Comparison of ENCODE assay signal across 8 cellular contexts in genomic region chr2:36403675-36404230, GRCh38. TPM values are rescaled to one million over a fixed set of nuclear protein-coding genes. Genes with fewer than 3 reads are reported as not detected.
DNase-seq lines count a peak whose midpoint lies in the region; ATAC-seq, FAIRE-seq and TF ChIP-seq lines count a peak whose summit lies in the region.

No MANE protein-coding gene starts in this region.

- H4K20me1 ChIP-seq in DOHH2 (ENCODE audit: control insufficient read depth, insufficient read depth, low read depth, low read length) = no peaks in the 10 kb centered on the region

- DNase-seq in H54 (ENCODE audit: insufficient read length, low spot score) (peak; percentile 37), NCI-H446 (lab: John Stamatoyannopoulos, UW) (peak; percentile 32 to 50), fibroblast of the aortic adventitia (ENCODE audit: low read depth) (peak; percentile 52), cerebellar cortex (ENCODE audit: low spot score) (no peak), NCI-H2107 (lab: John Stamatoyannopoulos, UW) (no peak), transverse colon (no peak), upper lobe of left lung (no peak)

- peaks cover 20% of the 10 kb centered on the region for H3F3A ChIP-seq in DOHH2 (ENCODE audit: control insufficient read depth, insufficient read depth)

- H3K27me3 ChIP-seq in DOHH2 (ENCODE audit: control insufficient read depth, low read length) = no peaks in the 10 kb centered on the region
- H3K27me3 ChIP-seq in transverse colon = no peaks in the 10 kb centered on the region
- no peaks in the 10 kb centered on the region for H3K27me3 ChIP-seq in upper lobe of left lung

- peaks cover 80% of the 10 kb centered on the region for H3K4me1 ChIP-seq in DOHH2 (ENCODE audit: control insufficient read depth, low read length)
- H3K4me1 ChIP-seq in transverse colon = peaks cover 0 to 23% (median 11%) of the 10 kb centered on the region in 4 donors
- H3K4me1 ChIP-seq in upper lobe of left lung = peaks cover 12 to 43% (median 25%) of the 10 kb centered on the region in 4 donors

- in situ Hi-C loops in transverse colon (cut with MboI; ENCODE audit: low pct_ligation_motif_present in 1 of 4, low pct_unique_long_range_greater_than_20kb in 1 of 4, low sequenced_read_pairs in 3 of 4) = no loop called here

- no peaks in the 10 kb centered on the region for H3K9me2 ChIP-seq in DOHH2 (replicated peaks; ENCODE audit: control insufficient read depth, low read length)

- no peak for TF ChIP-seq EP300 in transverse colon (IDR thresholded peaks at IDR 0.05; ENCODE audit: low read depth)
- TF ChIP-seq EP300 in upper lobe of left lung (IDR thresholded peaks at IDR 0.05) = no peak

- TF ChIP-seq POLR2A in H54 (IDR thresholded peaks at IDR 0.05; ENCODE audit: low read depth, low read length) (no peak), transverse colon (IDR thresholded peaks at IDR 0.05) (no peak), upper lobe of left lung (IDR thresholded peaks at IDR 0.05) (no peak)

- peak; percentile 91 for FAIRE-seq in H54 (lab: Jason Lieb, UNC)

- H3K36me3 ChIP-seq in DOHH2 (ENCODE audit: control insufficient read depth, low read length) = peaks cover 29% of the 10 kb centered on the region
- no peaks in the 10 kb centered on the region for H3K36me3 ChIP-seq in transverse colon
- H3K36me3 ChIP-seq in upper lobe of left lung = no peaks in the 10 kb centered on the region

- H3K9me3 ChIP-seq in DOHH2 (ENCODE audit: control insufficient read depth, insufficient read depth, low read length) = no peaks in the 10 kb centered on the region
- H3K9me3 ChIP-seq in transverse colon = no peaks in the 10 kb centered on the region
- no peaks in the 10 kb centered on the region for H3K9me3 ChIP-seq in upper lobe of left lung

- H3K79me2 ChIP-seq in DOHH2 (ENCODE audit: control insufficient read depth, low read length) = peaks cover 92% of the 10 kb centered on the region

- WGBS in transverse colon (ENCODE audit: low coverage in 1 of 2), 2 donors = 25 to 59% methylated on average over 1 of the region's 1 CpG
- WGBS in upper lobe of left lung, 2 donors = 29 to 35% methylated on average over 1 of the region's 1 CpG

- H3K4me3 ChIP-seq in DOHH2 (ENCODE audit: low read length) (peak overlapping the region; percentile 68), fibroblast of the aortic adventitia (ENCODE audit: low read depth, low read length) (no peak overlapping the region), transverse colon (no peak overlapping the region), upper lobe of left lung (no peak overlapping the region)

- intact Hi-C loops in transverse colon (cut with DNase I; ENCODE audit: low total_unique reads) = no loop called here

- no peak for ATAC-seq in upper lobe of left lung (ENCODE audit: low FRiP score in 2 of 2)

- no peak for TF ChIP-seq CTCF in DOHH2 (IDR thresholded peaks at IDR 0.05; ENCODE audit: low read depth, low read length, poor library complexity, severe bottlenecking)
- no peak for TF ChIP-seq CTCF in fibroblast of the aortic adventitia (IDR thresholded peaks at IDR 0.05; ENCODE audit: insufficient read depth, low read length)
- no peak for TF ChIP-seq CTCF in transverse colon (IDR thresholded peaks at IDR 0.05)
- no peak for TF ChIP-seq CTCF in upper lobe of left lung (IDR thresholded peaks at IDR 0.05)

- H3K4me2 ChIP-seq in DOHH2 (ENCODE audit: low read length) = peak overlapping the region; percentile 89

- peak overlapping the region; percentile 94 for H3K27ac ChIP-seq in DOHH2 (ENCODE audit: low read depth, low read length)
- peak overlapping the region in 2 of 4 donors; percentile 0 to 3 for H3K27ac ChIP-seq in transverse colon
- H3K27ac ChIP-seq in upper lobe of left lung = peak overlapping the region in 2 of 4 donors; percentile 6 to 40

RNA-seq across cellular contexts. Expression of gene CRIM1, which starts 48.2 kb away (rescaled TPM):
- total RNA-seq in fibroblast of the aortic adventitia (ENCODE audit: low replicate concordance) (100 and 108 TPM in 2 replicates), transverse colon (100 to 1,000 TPM in 1 of 4 donors, 10 to 100 TPM in 3; 73.7 to 134 (median 80.7) TPM), upper lobe of left lung (100 to 1,000 TPM in 4 of 6 donors, 10 to 100 TPM in 2; 74.7 to 128 (median 110) TPM)

Comparison
In these comparisons a context has a peak if more than half of its experiments do, and no peak if none do; other contexts are left out.
1. DNase-seq: peak in H54 (single experiment), NCI-H446 (2 of 2) and fibroblast of the aortic adventitia (single experiment); none in cerebellar cortex (single experiment), NCI-H2107 (single experiment), transverse colon (single experiment) and upper lobe of left lung (0 of 2).